In the genomic region with DNA sequence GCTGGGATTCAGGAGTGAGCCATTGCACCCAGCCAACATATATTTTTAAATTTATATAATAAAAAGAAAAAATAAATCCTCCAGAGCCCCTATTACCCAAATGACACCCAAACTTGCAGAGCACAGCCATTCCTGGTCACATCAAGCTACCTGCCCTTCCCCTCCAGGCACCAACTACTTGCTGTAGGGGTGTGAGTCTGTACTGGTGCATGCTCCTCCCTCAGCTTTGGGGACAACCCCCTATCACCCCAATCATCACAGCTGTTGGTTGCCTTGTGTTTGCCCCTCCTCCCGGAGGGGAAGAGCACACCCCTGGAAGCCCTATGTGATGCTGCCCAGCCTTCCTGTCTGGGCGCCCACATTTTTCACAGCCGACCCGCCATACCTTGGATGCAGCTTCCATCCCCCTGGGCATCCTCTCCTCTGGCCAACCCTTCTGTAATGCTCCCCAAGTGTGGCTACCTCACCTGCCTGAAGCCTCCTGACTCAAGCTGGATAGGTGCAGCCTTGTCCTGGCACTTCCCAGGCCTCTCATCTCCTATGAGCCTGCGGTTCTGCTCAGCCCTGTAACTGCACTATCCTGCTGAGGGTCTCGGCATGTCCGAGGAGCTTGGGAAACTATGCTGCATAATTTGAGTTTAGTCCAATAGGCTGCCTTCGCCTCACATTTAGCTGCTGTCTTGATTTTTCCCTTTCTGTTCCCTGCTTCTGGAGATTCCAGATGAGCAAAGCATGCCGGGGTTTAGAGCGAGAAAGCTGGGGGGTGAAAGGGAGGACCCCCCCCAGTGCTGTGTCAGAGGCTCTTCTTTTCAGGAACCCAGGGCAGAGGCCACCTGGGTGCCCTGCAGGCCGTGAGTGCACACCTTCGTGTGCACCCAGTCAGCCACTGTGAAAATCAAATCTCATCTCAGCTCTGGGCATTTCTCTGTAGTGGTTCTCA, we compare ENCODE assay signal across 20 cellular contexts. TPM values are rescaled to one million over a fixed set of nuclear protein-coding genes. Genes with fewer than 3 reads are reported as not detected.
DNase-seq lines count a peak whose midpoint lies in the region; ATAC-seq and TF ChIP-seq lines count a peak whose summit lies in the region.
"Had no signal": no experiment of that assay in that cellular context is flagged by ENCODE, and none has a peak within 500 bp of the region (broad histone marks: within the 10 kb centered on the region; RNA-seq: fewer than 3 reads in every experiment).

No MANE protein-coding gene starts in this region.

- H3K27ac ChIP-seq in right atrium auricular region (no peak overlapping the region), coronary artery (no peak overlapping the region), neural progenitor cell (no peak overlapping the region)
- H3K27ac ChIP-seq: BLaER1, SJSA1 had no signal

- H3K27me3 ChIP-seq in right atrium auricular region (no peaks in the 10 kb centered on the region), neural progenitor cell (no peaks in the 10 kb centered on the region)
- H3K27me3 ChIP-seq: BLaER1, SJSA1 had no signal

- CTCF ChIA-PET in GM10248 (lab: Yijun Ruan, JAX), result interaction anchor here (1.4 to 9.6 kb wide), 4 partner anchors 9 to 128 kb away, joined by 3 to 72 read pairs (median 14); no protein-coding TSS in a partner anchor

- H3K4me1 ChIP-seq in right atrium auricular region (no peaks in the 10 kb centered on the region), neural progenitor cell (no peaks in the 10 kb centered on the region)
- H3K4me1 ChIP-seq: SJSA1 had no signal

- no peaks in the 10 kb centered on the region for H4K20me1 ChIP-seq in neural progenitor cell (ENCODE audit: low read depth)
- H4K20me1 ChIP-seq: BLaER1 had no signal

- POLR2A ChIA-PET in GM10248 (lab: Yijun Ruan, JAX), result no interaction called here

- H3K27me3 Mint-ChIP-seq in neural progenitor cell (ENCODE audit: insufficient read depth, low read depth), result peaks cover 4% of the 10 kb centered on the region

- H3K4me3 ChIP-seq in right atrium auricular region (no peak overlapping the region), coronary artery (no peak overlapping the region), neural progenitor cell (no peak overlapping the region)
- H3K4me3 ChIP-seq: BLaER1, SJSA1 had no signal

- no peak overlapping the region for H2AFZ ChIP-seq in neural progenitor cell (replicated peaks)

- no peaks in the 10 kb centered on the region for H3K4me1 Mint-ChIP-seq in neural progenitor cell
- H3K4me1 Mint-ChIP-seq: CD4-positive, CD25-positive, alpha-beta regulatory T cell had no signal

- H3K36me3 ChIP-seq in right atrium auricular region, result peaks cover 13% of the 10 kb centered on the region
- H3K36me3 ChIP-seq in neural progenitor cell, result no peaks in the 10 kb centered on the region

- H3K4me3 Mint-ChIP-seq in neural progenitor cell, result no peak overlapping the region
- H3K4me3 Mint-ChIP-seq: CD4-positive, CD25-positive, alpha-beta regulatory T cell had no signal

- intact Hi-C loops in Right ventricle myocardium inferior (cut with DNase I), result no loop called here

- H3K36me3 Mint-ChIP-seq in neural progenitor cell, result peaks cover 16% of the 10 kb centered on the region
- H3K36me3 Mint-ChIP-seq: CD4-positive, CD25-positive, alpha-beta regulatory T cell had no signal

- H3K9me3 ChIP-seq in right atrium auricular region (no peaks in the 10 kb centered on the region), neural progenitor cell (ENCODE audit: low read depth) (no peaks in the 10 kb centered on the region)
- H3K9me3 ChIP-seq: BLaER1, SJSA1 had no signal

- peak; percentile 46 for DNase-seq in right atrium auricular region (ENCODE audit: low spot score)
- DNase-seq in Right ventricle myocardium inferior (ENCODE audit: missing footprints), result no peak
- peak; percentile 54 for DNase-seq in coronary artery (ENCODE audit: low spot score)
- no peak for DNase-seq in neural progenitor cell (ENCODE audit: low spot score)
- DNase-seq in T1000 (lab: John Stamatoyannopoulos, UW), result no peak
- no peak for DNase-seq in GM10248 (ENCODE audit: extremely low spot score)
- DNase-seq in DMS153 (lab: John Stamatoyannopoulos, UW), result no peak
- DNase-seq: CD4-positive, CD25-positive, alpha-beta regulatory T cell; DMS53; NCI-H1105 treated with DMSO at 0.1 percent for 48 hours; NCI-H146; NCI-H1930; NCI-H446; NCI-H524 treated with DMSO at 0.1 percent for 48 hours; NCI-H774; NK-92 treated with Interleukin-12 subunit alpha and Interleukin-12 subunit beta, amount 100 ng/mL, for 24 hours; PC-3; Right ventricle myocardium superior had no signal

- no peak overlapping the region for H3K4me2 ChIP-seq in neural progenitor cell
- H3K4me2 ChIP-seq: BLaER1 had no signal

- H3K27ac Mint-ChIP-seq in neural progenitor cell, result peak overlapping the region; percentile 53
- H3K27ac Mint-ChIP-seq: CD4-positive, CD25-positive, alpha-beta regulatory T cell had no signal

- no peaks in the 10 kb centered on the region for H3F3A ChIP-seq in neural progenitor cell (ENCODE audit: low read depth)

- TF ChIP-seq CTCF in right atrium auricular region (IDR thresholded peaks at IDR 0.05) (no peak), coronary artery (IDR thresholded peaks at IDR 0.05) (no peak), neural progenitor cell (IDR thresholded peaks at IDR 0.05) (no peak), GM10248 (IDR thresholded peaks at IDR 0.05; ENCODE audit: control extremely low read depth, extremely low read depth, low read depth, missing control alignments) (no peak)

- H3K9ac ChIP-seq in neural progenitor cell, result no peak overlapping the region
- H3K9ac ChIP-seq: BLaER1 had no signal

- no peak for ATAC-seq in Right ventricle myocardium inferior
- ATAC-seq: PC-3 had no signal

- H3K79me2 ChIP-seq in neural progenitor cell (ENCODE audit: low read depth), result no peaks in the 10 kb centered on the region

- H3K9me3 Mint-ChIP-seq in neural progenitor cell, result no peaks in the 10 kb centered on the region
- H3K9me3 Mint-ChIP-seq: CD4-positive, CD25-positive, alpha-beta regulatory T cell had no signal

RNA-seq across cellular contexts. Expression of gene CHST10, which starts 27.2 kb away (rescaled TPM):
- total RNA-seq in right atrium auricular region (10 to 100 TPM; 12.5 to 16.4 TPM), Right ventricle myocardium inferior (10.5 TPM), neural progenitor cell (ENCODE audit: low replicate concordance) (27.3 and 28.1 TPM in 2 replicates)

Comparison
In these comparisons a context has a peak if more than half of its experiments do, and no peak if none do; other contexts are left out.
1. DNase-seq: peak in right atrium auricular region (single experiment) and coronary artery (single experiment); none in Right ventricle myocardium inferior (single experiment), neural progenitor cell (single experiment), T1000 (single experiment), GM10248 (single experiment) and DMS153 (single experiment).